ENCODE assay signal across 19 cellular contexts in genomic region chr14:53472306-53472705, GRCh38.
DNase-seq lines count a peak whose midpoint lies in the region; ATAC-seq, FAIRE-seq and TF ChIP-seq lines count a peak whose summit lies in the region.
"Had no signal": no experiment of that assay in that cellular context is flagged by ENCODE, and none has a peak within 500 bp of the region (broad histone marks: within the 10 kb centered on the region; RNA-seq: fewer than 3 reads in every experiment).

No MANE protein-coding gene starts in this region.

- H3F3A ChIP-seq in GM23248 (ENCODE audit: insufficient read depth): no peaks in the 10 kb centered on the region

- H3K4me3 ChIP-seq in GM23248: no peak overlapping the region
- no peak overlapping the region for H3K4me3 ChIP-seq in astrocyte (ENCODE audit: insufficient read depth, low read depth, low read length)
- no peak overlapping the region for H3K4me3 ChIP-seq in left ventricle myocardium inferior
- H3K4me3 ChIP-seq: BLaER1, GM12878, HAP-1, K562 had no signal

- DNase-seq in GM23248: peak; percentile 34
- no peak for DNase-seq in astrocyte (ENCODE audit: low read depth)
- peak; percentile 13 for DNase-seq in kidney glomerular epithelial cell (lab: John Stamatoyannopoulos, UW)
- no peak for DNase-seq in left ventricle myocardium inferior
- DNase-seq in hepatic stellate cell (ENCODE audit: low spot score): no peak
- DNase-seq: ACHN; CD4-positive, alpha-beta memory T cell; DMS153; DMS79 treated with DMSO at 0.1 percent for 48 hours; GF-D8 had no signal

- in situ Hi-C loops in GM23248 (cut with MboI): no loop called here

- H3K36me3 ChIP-seq in GM23248 (ENCODE audit: low read depth) (no peaks in the 10 kb centered on the region), astrocyte (ENCODE audit: insufficient read depth, low read length) (no peaks in the 10 kb centered on the region), left ventricle myocardium inferior (no peaks in the 10 kb centered on the region)
- H3K36me3 ChIP-seq: BLaER1, HAP-1 had no signal

- H3K27ac ChIP-seq in GM23248: no peak overlapping the region
- no peak overlapping the region for H3K27ac ChIP-seq in astrocyte (ENCODE audit: low read depth, low read length)
- no peak overlapping the region for H3K27ac ChIP-seq in left ventricle myocardium inferior (replicated peaks)
- H3K27ac ChIP-seq: BLaER1, HL-60 had no signal

- no peaks in the 10 kb centered on the region for H3K9me3 ChIP-seq in GM23248 (ENCODE audit: low read depth)
- H3K9me3 ChIP-seq in astrocyte (ENCODE audit: insufficient read depth, low read depth, low read length): no peaks in the 10 kb centered on the region
- H3K9me3 ChIP-seq in left ventricle myocardium inferior (replicated peaks): peaks cover under 1% of the 10 kb centered on the region
- H3K9me3 ChIP-seq: BLaER1, HAP-1 had no signal

- H3K27me3 Mint-ChIP-seq in astrocyte (ENCODE audit: low read depth, unreplicated experiment): no peaks in the 10 kb centered on the region
- H3K27me3 Mint-ChIP-seq: CD4-positive, alpha-beta memory T cell had no signal

- H3K9me2 ChIP-seq in GM23248 (ENCODE audit: insufficient read depth): no peaks in the 10 kb centered on the region

- H4K20me1 ChIP-seq in GM23248 (ENCODE audit: insufficient read depth) (no peaks in the 10 kb centered on the region), astrocyte (ENCODE audit: insufficient read depth, low read length) (no peaks in the 10 kb centered on the region)
- H4K20me1 ChIP-seq: BLaER1 had no signal

- H3K4me3 Mint-ChIP-seq in astrocyte (ENCODE audit: unreplicated experiment): no peak overlapping the region
- H3K4me3 Mint-ChIP-seq: CD14-positive monocyte; CD4-positive, alpha-beta memory T cell had no signal

- peak overlapping the region; percentile 21 for H3K27ac Mint-ChIP-seq in astrocyte (ENCODE audit: unreplicated experiment)
- H3K27ac Mint-ChIP-seq: CD14-positive monocyte; CD4-positive, alpha-beta memory T cell had no signal

- no peak overlapping the region for H3K4me2 ChIP-seq in GM23248 (ENCODE audit: unreplicated experiment)
- no peak overlapping the region for H3K4me2 ChIP-seq in astrocyte (ENCODE audit: low read length)
- H3K4me2 ChIP-seq: BLaER1 had no signal

- H3K27me3 ChIP-seq in GM23248 (replicated peaks; ENCODE audit: insufficient read depth): no peaks in the 10 kb centered on the region
- no peaks in the 10 kb centered on the region for H3K27me3 ChIP-seq in astrocyte (ENCODE audit: insufficient read depth, low read length)
- no peaks in the 10 kb centered on the region for H3K27me3 ChIP-seq in left ventricle myocardium inferior (ENCODE audit: low read depth)
- H3K27me3 ChIP-seq: BLaER1 had no signal

- no peak overlapping the region for H2AFZ ChIP-seq in GM23248
- no peak overlapping the region for H2AFZ ChIP-seq in astrocyte (ENCODE audit: low read depth, low read length)

- no peak for ATAC-seq in HG03432 (IDR thresholded peaks at IDR 0.05; ENCODE audit: unreplicated experiment)
- ATAC-seq: GM12878, K562 had no signal

- FAIRE-seq in astrocyte (lab: Jason Lieb, UNC): no peak
- FAIRE-seq: A204.1, GM12878, GM19239, K562 had no signal

- H3K4me1 Mint-ChIP-seq in astrocyte (ENCODE audit: low read depth, unreplicated experiment): peaks cover 4% of the 10 kb centered on the region
- H3K4me1 Mint-ChIP-seq: CD14-positive monocyte; CD4-positive, alpha-beta memory T cell had no signal

- intact Hi-C loops in left ventricle myocardium inferior (cut with micrococcal nuclease): no loop called here

- H3K79me2 ChIP-seq in GM23248 (ENCODE audit: insufficient read depth): no peaks in the 10 kb centered on the region
- H3K79me2 ChIP-seq in astrocyte (ENCODE audit: insufficient read depth, low read length): no peaks in the 10 kb centered on the region

- no peak overlapping the region for H3K9ac ChIP-seq in GM23248
- H3K9ac ChIP-seq in astrocyte (ENCODE audit: low read length): no peak overlapping the region
- H3K9ac ChIP-seq: BLaER1 had no signal

- no peaks in the 10 kb centered on the region for H3K36me3 Mint-ChIP-seq in astrocyte (ENCODE audit: low read depth, unreplicated experiment)
- H3K36me3 Mint-ChIP-seq: CD14-positive monocyte; CD4-positive, alpha-beta memory T cell had no signal

- H3K4me1 ChIP-seq in GM23248 (ENCODE audit: insufficient read depth): 0 out of 2 replicates have a peak, but pooled peaks cover 6% of the 10 kb centered on the region
- H3K4me1 ChIP-seq in astrocyte (ENCODE audit: insufficient read depth, low read length): no peaks in the 10 kb centered on the region
- peaks cover 8% of the 10 kb centered on the region for H3K4me1 ChIP-seq in left ventricle myocardium inferior
- H3K4me1 ChIP-seq: BLaER1, HAP-1 had no signal

- TF ChIP-seq CTCF in astrocyte (IDR thresholded peaks at IDR 0.05; ENCODE audit: insufficient read depth, low read depth, low read length): no peak
- TF ChIP-seq CTCF in left ventricle myocardium inferior (IDR thresholded peaks at IDR 0.05; ENCODE audit: borderline replicate concordance): no peak

- H3K9me3 Mint-ChIP-seq in astrocyte (ENCODE audit: unreplicated experiment): no peaks in the 10 kb centered on the region

Comparison
In these comparisons a context has a peak if more than half of its experiments do, and no peak if none do; other contexts are left out.
1. DNase-seq: peak in GM23248 (single experiment) and kidney glomerular epithelial cell (single experiment); none in astrocyte (single experiment), left ventricle myocardium inferior (single experiment) and hepatic stellate cell (single experiment).